In the genomic region with DNA sequence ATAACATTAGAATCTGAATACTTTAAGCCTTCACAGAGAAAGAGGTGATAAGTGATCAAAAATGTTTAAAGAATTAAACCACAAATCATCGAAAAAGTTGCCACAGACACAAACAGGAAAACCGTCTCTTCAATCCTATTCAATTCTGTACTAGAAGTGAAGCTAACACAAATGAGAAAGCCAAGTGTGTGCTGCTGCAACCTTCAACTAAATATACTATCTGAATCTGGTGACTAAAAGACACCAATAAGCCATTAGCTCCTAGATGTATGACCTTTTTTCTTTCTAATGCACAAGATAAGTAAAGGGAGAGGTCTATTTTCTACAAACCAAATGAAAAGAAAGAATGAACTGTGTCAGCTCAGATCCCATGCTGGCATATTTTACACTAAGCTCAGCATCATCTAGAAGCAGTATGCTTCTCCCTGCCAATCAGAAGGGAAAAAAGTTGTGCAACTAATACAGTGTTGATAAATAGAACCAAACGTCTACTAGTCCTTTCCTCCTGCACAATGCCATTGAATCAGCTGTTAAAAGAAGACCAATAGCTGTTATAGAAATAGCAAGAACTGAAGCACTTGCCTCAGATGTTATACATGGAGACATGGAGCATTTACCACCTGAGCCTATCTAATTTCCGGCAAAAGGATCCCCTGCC, we compare ENCODE assay signal across 18 cellular contexts.
A peak's percentile ranks its signal among the peaks of the same experiment; 100 is the strongest.
DNase-seq lines count a peak whose midpoint lies in the region; ATAC-seq, FAIRE-seq and TF ChIP-seq lines count a peak whose summit lies in the region.
"Had no signal": no experiment of that assay in that cellular context is flagged by ENCODE, and none has a peak within 500 bp of the region (broad histone marks: within the 10 kb centered on the region; RNA-seq: fewer than 3 reads in every experiment).

No MANE protein-coding gene starts in this region.

- H3K56ac ChIP-seq in IMR-90 (ENCODE audit: extremely low read depth, insufficient read depth, low read length) = no peak overlapping the region

- no CpG with 5 or more reads among the region's 4 CpGs for whole genome bisulfite sequencing in IMR-90 (ENCODE audit: extremely low coverage in 2 of 2, insufficient read length in 1 of 2), 2 experiments
- 68% methylated on average over 4 of the region's 4 CpGs for WGBS in SK-N-SH (ENCODE audit: low lambda C conversion rate)

- H3K4me3 ChIP-seq in IMR-90 (ENCODE audit: insufficient read depth, low read depth, low read length) = no peak overlapping the region
- no peak overlapping the region for H3K4me3 ChIP-seq in SK-N-SH (ENCODE audit: low read depth in 2 of 2, low read length in 1 of 2)
- no peak overlapping the region for H3K4me3 ChIP-seq in effector memory CD4-positive, alpha-beta T cell (ENCODE audit: insufficient read depth, low read depth, low read length, poor library complexity, severe bottlenecking)
- H3K4me3 ChIP-seq: BLaER1, lung had no signal

- H3K27me3 Mint-ChIP-seq in activated T-helper 17 cell treated with anti-CD3 and anti-CD28 coated beads, Interleukin-2, amount 50 U/mL, for 72 hours = no peaks in the 10 kb centered on the region

- H3K27ac ChIP-seq in IMR-90 (ENCODE audit: insufficient read depth, low read length) = no peak overlapping the region
- H3K27ac ChIP-seq in SK-N-SH (ENCODE audit: low read depth in 2 of 2, low read length in 1 of 2) = peak overlapping the region in 1 of 2 experiments; percentile 64; a peak in 1 of 4 replicates
- H3K27ac ChIP-seq in effector memory CD4-positive, alpha-beta T cell (ENCODE audit: insufficient read depth, low read length, poor library complexity, severe bottlenecking) = no peak overlapping the region
- H3K27ac ChIP-seq: BLaER1 had no signal

- peak; percentile 51 for FAIRE-seq in GM12892 (lab: Jason Lieb, UNC)

- H3K79me2 ChIP-seq in SK-N-SH (ENCODE audit: insufficient read depth) = no peaks in the 10 kb centered on the region

- POLR2A ChIA-PET in IMR-90 (lab: Charles Lee; ENCODE audit: unreplicated experiment) = no interaction called here
- POLR2A ChIA-PET in SK-N-SH (lab: Yijun Ruan, JAX) = no interaction called here

- no peak for ATAC-seq in IMR-90 (ENCODE audit: low read depth)
- peak; percentile 83 for ATAC-seq in activated T-helper 17 cell treated with anti-CD3 and anti-CD28 coated beads, Interleukin-2, amount 50 U/mL, for 72 hours (replicated peaks)

- H2BK20ac ChIP-seq in IMR-90 (ENCODE audit: low read depth, low read length) = no peak overlapping the region

- H3K27me3 ChIP-seq in IMR-90 (ENCODE audit: control insufficient read depth, insufficient read depth, low read length) = no peaks in the 10 kb centered on the region
- H3K27me3 ChIP-seq in SK-N-SH (ENCODE audit: insufficient read depth) = no peaks in the 10 kb centered on the region
- no peaks in the 10 kb centered on the region for H3K27me3 ChIP-seq in effector memory CD4-positive, alpha-beta T cell (replicated peaks; ENCODE audit: control insufficient read depth, insufficient read depth, low read length, poor library complexity, severe bottlenecking)
- H3K27me3 ChIP-seq: BLaER1 had no signal

- H4K91ac ChIP-seq in IMR-90 (ENCODE audit: insufficient read depth, low read depth, low read length) = no peak overlapping the region

- in situ Hi-C loops in IMR-90 (cut with MboI; ENCODE audit: low sequenced_read_pairs) = no loop called here

- H3K9ac ChIP-seq in IMR-90 (ENCODE audit: low read depth, low read length) (no peak overlapping the region), SK-N-SH (no peak overlapping the region)
- H3K9ac ChIP-seq: BLaER1 had no signal

- H3K36me3 Mint-ChIP-seq in activated T-helper 17 cell treated with anti-CD3 and anti-CD28 coated beads, Interleukin-2, amount 50 U/mL, for 72 hours (ENCODE audit: low read depth) = peaks cover under 1% of the 10 kb centered on the region
- H3K36me3 Mint-ChIP-seq: type B pancreatic cell had no signal

- H3K9me2 ChIP-seq in SK-N-SH = no peaks in the 10 kb centered on the region

- intact Hi-C loops in IMR-90 (cut with micrococcal nuclease) = no loop called here

- H2BK15ac ChIP-seq in IMR-90 (ENCODE audit: low read depth, low read length) = no peak overlapping the region

- H3K9me1 ChIP-seq in IMR-90 (ENCODE audit: insufficient read depth, low read length) = peaks cover 4% of the 10 kb centered on the region; the same call in 1 of the 2 replicates

- no peak for TF ChIP-seq EP300 in SK-N-SH (IDR thresholded peaks at IDR 0.05; ENCODE audit: borderline replicate concordance in 1 of 2, low read depth in 1 of 2, low read length in 1 of 2)

- H3K14ac ChIP-seq in IMR-90 (replicated peaks; ENCODE audit: low read depth, low read length) = no peak overlapping the region

- H2AK9ac ChIP-seq in IMR-90 (replicated peaks; ENCODE audit: low read depth, low read length, poor library complexity) = no peak overlapping the region

- H3K4me1 Mint-ChIP-seq in activated T-helper 17 cell treated with anti-CD3 and anti-CD28 coated beads, Interleukin-2, amount 50 U/mL, for 72 hours = peaks cover 36% of the 10 kb centered on the region

- no peak overlapping the region for H4K5ac ChIP-seq in IMR-90 (ENCODE audit: low read depth, low read length)

- TF ChIP-seq RAD21 in IMR-90 (IDR thresholded peaks at IDR 0.05; ENCODE audit: low read length) (no peak), SK-N-SH (IDR thresholded peaks at IDR 0.05; ENCODE audit: low read length) (no peak)

- no peak overlapping the region for H3K18ac ChIP-seq in IMR-90 (ENCODE audit: low read depth, low read length)

- TF ChIP-seq CTCF in IMR-90 (conservative IDR thresholded peaks at IDR 0.05; ENCODE audit: low read depth, low read length) (no peak), SK-N-SH (IDR thresholded peaks at IDR 0.05) (no peak), GM20000 (IDR thresholded peaks at IDR 0.05; ENCODE audit: extremely low read depth, missing control alignments) (no peak)

- no TSS peak for BruUV-seq in IMR-90 (replicated peaks; lab: Mats Ljungman, UMichigan)

- H4K8ac ChIP-seq in IMR-90 (ENCODE audit: low read depth in 2 of 2, low read length in 2 of 2) = no peak overlapping the region

- H3K9me3 Mint-ChIP-seq in activated T-helper 17 cell treated with anti-CD3 and anti-CD28 coated beads, Interleukin-2, amount 50 U/mL, for 72 hours = no peaks in the 10 kb centered on the region
- H3K9me3 Mint-ChIP-seq: nephron, type B pancreatic cell had no signal

- H3K4me3 Mint-ChIP-seq in activated T-helper 17 cell treated with anti-CD3 and anti-CD28 coated beads, Interleukin-2, amount 50 U/mL, for 72 hours = peak overlapping the region; percentile 76
- H3K4me3 Mint-ChIP-seq: nephron, type B pancreatic cell had no signal

- peak overlapping the region; percentile 88 for H3K27ac Mint-ChIP-seq in activated T-helper 17 cell treated with anti-CD3 and anti-CD28 coated beads, Interleukin-2, amount 50 U/mL, for 72 hours
- H3K27ac Mint-ChIP-seq: type B pancreatic cell had no signal

- no peak overlapping the region for H3K23ac ChIP-seq in IMR-90 (ENCODE audit: low read depth, low read length)

- no peaks in the 10 kb centered on the region for H3F3A ChIP-seq in SK-N-SH (replicated peaks; ENCODE audit: insufficient read depth)

- no peak overlapping the region for H2AFZ ChIP-seq in IMR-90 (replicated peaks; ENCODE audit: low read length, poor library complexity)
- no peak overlapping the region for H2AFZ ChIP-seq in SK-N-SH (ENCODE audit: low read depth)

- H3K36me3 ChIP-seq in IMR-90 (ENCODE audit: control insufficient read depth, insufficient read depth, low read length) (no peaks in the 10 kb centered on the region), SK-N-SH (replicated peaks in 1 of 2; ENCODE audit: control insufficient read depth in 1 of 2, insufficient read depth in 2 of 2, low read length in 1 of 2) (no peaks in the 10 kb centered on the region)
- H3K36me3 ChIP-seq in effector memory CD4-positive, alpha-beta T cell (ENCODE audit: control insufficient read depth, insufficient read depth, low read length) = no peaks in the 10 kb centered on the region
- H3K36me3 ChIP-seq: BLaER1 had no signal

- H3K79me1 ChIP-seq in IMR-90 (ENCODE audit: low read depth in 1 of 2, low read length in 2 of 2) = 0 out of 4 replicates have a peak, but pooled peaks cover 0 to 4% of the 10 kb centered on the region in 2 experiments

- H3K4ac ChIP-seq in IMR-90 (ENCODE audit: low read depth, low read length) = no peak overlapping the region

- H3K9me3 ChIP-seq in IMR-90 (ENCODE audit: control insufficient read depth, insufficient read depth, low read length) (no peaks in the 10 kb centered on the region), SK-N-SH (no peaks in the 10 kb centered on the region)
- H3K9me3 ChIP-seq in effector memory CD4-positive, alpha-beta T cell (ENCODE audit: control insufficient read depth, low read length) = no peaks in the 10 kb centered on the region
- H3K9me3 ChIP-seq: BLaER1 had no signal

- H2BK120ac ChIP-seq in IMR-90 (ENCODE audit: low read depth, low read length) = no peak overlapping the region

- H4K20me1 ChIP-seq in IMR-90 (ENCODE audit: insufficient read depth, low read length) = no peaks in the 10 kb centered on the region
- H4K20me1 ChIP-seq in SK-N-SH (ENCODE audit: insufficient read depth) = no peaks in the 10 kb centered on the region
- H4K20me1 ChIP-seq: BLaER1 had no signal

- DNase-seq in GM12892 (ENCODE audit: insufficient read length) (no peak), IMR-90 (peak; percentile 27), iris pigment epithelial cell (ENCODE audit: low read depth) (peak; percentile 28), SK-N-SH (no peak), GM20000 (ENCODE audit: low spot score) (no peak)
- DNase-seq in effector memory CD4-positive, alpha-beta T cell = no peak
- DNase-seq in central memory CD4-positive, alpha-beta T cell = no peak
- DNase-seq: cortex of kidney, DND-41, MM.1S, NCI-H2081 treated with DMSO at 0.1 percent for 48 hours, NCI-H82, T-helper 9 cell had no signal

- no peak overlapping the region for H2BK5ac ChIP-seq in IMR-90 (ENCODE audit: low read depth, low read length, poor library complexity, severe bottlenecking)

- H3K4me2 ChIP-seq in IMR-90 (ENCODE audit: low read depth, low read length) (no peak overlapping the region), SK-N-SH (no peak overlapping the region)
- H3K4me2 ChIP-seq: BLaER1 had no signal

- H3K4me1 ChIP-seq in IMR-90 (ENCODE audit: control insufficient read depth, insufficient read depth, low read length) = peaks cover 3% of the 10 kb centered on the region; the same call in 1 of the 2 replicates
- peaks cover 8 to 22% of the 10 kb centered on the region in 2 experiments; a peak in 3 of 4 replicates for H3K4me1 ChIP-seq in SK-N-SH (ENCODE audit: control insufficient read depth in 1 of 2, insufficient read depth in 2 of 2, low read depth in 1 of 2, low read length in 1 of 2)
- peaks cover 9% of the 10 kb centered on the region for H3K4me1 ChIP-seq in effector memory CD4-positive, alpha-beta T cell (ENCODE audit: control insufficient read depth, insufficient read depth, low read length, poor library complexity, severe bottlenecking)
- H3K4me1 ChIP-seq: BLaER1 had no signal

- TF ChIP-seq POLR2A in GM12892 (IDR thresholded peaks at IDR 0.05; ENCODE audit: low read depth, low read length) (no peak), IMR-90 (IDR thresholded peaks at IDR 0.05; ENCODE audit: low read depth, low read length) (no peak)

- dilution Hi-C loops in IMR-90 (cut with HindIII; ENCODE audit: low sequenced_read_pairs, unreplicated experiment) = no loop called here

- H2AK5ac ChIP-seq in IMR-90 (ENCODE audit: low read depth, low read length) = no peak overlapping the region

- CTCF ChIA-PET in IMR-90 (lab: Yijun Ruan, JAX) (no interaction called here), SK-N-SH (lab: Yijun Ruan, JAX) (interaction anchor here (1.1 kb wide), 1 partner anchor 8 kb away, joined by 3 read pairs; no protein-coding TSS in a partner anchor)

Comparison
In these comparisons a context has a peak if more than half of its experiments do, and no peak if none do; other contexts are left out.
1. DNase-seq: peak in IMR-90 (single experiment) and iris pigment epithelial cell (single experiment); none in GM12892 (single experiment), SK-N-SH (single experiment), effector memory CD4-positive, alpha-beta T cell (0 of 3), central memory CD4-positive, alpha-beta T cell (single experiment) and GM20000 (single experiment).